18 cellular contexts compared by ENCODE assay signal in the genomic region with DNA sequence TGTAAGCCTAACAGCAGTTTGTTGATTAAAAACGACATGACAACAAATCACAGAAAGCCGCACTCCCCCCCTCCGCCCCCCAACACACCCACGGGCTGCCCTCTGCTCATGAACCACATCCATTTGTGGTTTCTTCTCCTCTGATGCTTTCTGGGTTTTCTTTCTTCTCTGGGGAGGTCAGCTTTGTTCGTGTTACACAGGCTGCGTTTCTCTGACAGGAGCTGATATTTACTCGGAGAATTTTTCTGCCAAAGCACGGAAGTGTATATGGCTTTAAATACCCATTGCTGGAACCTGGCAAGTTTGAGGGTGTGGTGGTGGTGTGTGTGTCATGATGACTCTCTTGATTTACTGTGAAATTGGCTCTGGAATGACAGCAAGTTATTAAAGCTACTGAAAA.
DNase-seq lines count a peak whose midpoint lies in the region; ATAC-seq lines count a peak whose summit lies in the region.
"Had no signal": no experiment of that assay in that cellular context is flagged by ENCODE, and none has a peak within 500 bp of the region (broad histone marks: within the 10 kb centered on the region; RNA-seq: fewer than 3 reads in every experiment).

No MANE protein-coding gene starts in this region.

- peaks cover 22% of the 10 kb centered on the region for H3K4me1 ChIP-seq in BLaER1

- H3K27ac ChIP-seq in BLaER1: no peak overlapping the region
- H3K27ac ChIP-seq: KMS-11, left lung had no signal

- H4K20me1 ChIP-seq in BLaER1: no peaks in the 10 kb centered on the region

- peak overlapping the region; percentile 45 for H3K4me2 ChIP-seq in BLaER1
- H3K4me2 ChIP-seq: KMS-11 had no signal

- no peaks in the 10 kb centered on the region for H3K27me3 ChIP-seq in BLaER1

- H3K9me3 ChIP-seq in BLaER1: no peaks in the 10 kb centered on the region
- H3K9me3 ChIP-seq: left lung had no signal

- DNase-seq in LoVo (ENCODE audit: low spot score) (peak; percentile 20), astrocyte of the hippocampus (ENCODE audit: low read depth, low spot score) (peak; percentile 77), myocyte (ENCODE audit: low read depth) (peak; percentile 63), HuH-7.5 (ENCODE audit: low spot score) (no peak), nucleus accumbens (lab: John Stamatoyannopoulos, UW) (no peak)
- DNase-seq: AML-193, amniotic stem cell, GF-D8, HCEC 1CT, left lung had no signal

- ATAC-seq in GM18511 (IDR thresholded peaks at IDR 0.05; ENCODE audit: unreplicated experiment) (no peak), HG02870 (IDR thresholded peaks at IDR 0.05; ENCODE audit: unreplicated experiment) (no peak)
- ATAC-seq: activated CD4-positive, CD25-positive, alpha-beta regulatory T cell treated with anti-CD3 and anti-CD28 coated beads, Interleukin-2, amount 50 U/mL, for 24 hours; activated T-helper 17 cell treated with anti-CD3 and anti-CD28 coated beads, Interleukin-2, amount 50 U/mL, for 72 hours; left lung; Panc1; sciatic nerve had no signal

- no peak overlapping the region for H3K4me3 ChIP-seq in BLaER1
- H3K4me3 ChIP-seq: left lung had no signal

- H3K9ac ChIP-seq in BLaER1: no peak overlapping the region
- H3K9ac ChIP-seq: KMS-11 had no signal

- no peaks in the 10 kb centered on the region for H3K36me3 ChIP-seq in BLaER1
- H3K36me3 ChIP-seq: left lung had no signal

Comparison
In these comparisons a context has a peak if more than half of its experiments do, and no peak if none do; other contexts are left out.
1. DNase-seq: peak in LoVo (single experiment), astrocyte of the hippocampus (single experiment) and myocyte (single experiment); none in HuH-7.5 (single experiment) and nucleus accumbens (0 of 56).